19 cellular contexts compared by ENCODE assay signal in genomic region chr15:36108539-36108938, GRCh38.
DNase-seq lines count a peak whose midpoint lies in the region; ATAC-seq and TF ChIP-seq lines count a peak whose summit lies in the region.
"Had no signal": no experiment of that assay in that cellular context is flagged by ENCODE, and none has a peak within 500 bp of the region (broad histone marks: within the 10 kb centered on the region; RNA-seq: fewer than 3 reads in every experiment).

No MANE protein-coding gene starts in this region.

- WGBS in body of pancreas, 2 donors: 64 to 76% methylated on average over 2 of the region's 2 CpGs

- no peak for TF ChIP-seq POLR2A in body of pancreas (IDR thresholded peaks at IDR 0.05)

- H3K27ac ChIP-seq in coronary artery (peak overlapping the region in 1 of 2 donors; percentile 30), body of pancreas (no peak overlapping the region)
- H3K27ac ChIP-seq: GM23248 had no signal

- H3K4me3 ChIP-seq in coronary artery: peak overlapping the region; percentile 50
- H3K4me3 ChIP-seq in body of pancreas: no peak overlapping the region
- H3K4me3 ChIP-seq: GM23248, K562 had no signal

- H3K36me3 ChIP-seq in body of pancreas (replicated peaks in 1 of 2; ENCODE audit: insufficient read depth in 1 of 2, low read depth in 2 of 2): no peaks in the 10 kb centered on the region
- H3K36me3 ChIP-seq: BE2C had no signal

- intact Hi-C loops in body of pancreas (cut with DNase I): no loop called here

- DNase-seq in D341Med (ENCODE audit: low spot score) (peak; percentile 18), G401 (ENCODE audit: low spot score) (peak; percentile 60), NCI-H69 (lab: John Stamatoyannopoulos, UW) (peak; percentile 63), coronary artery (ENCODE audit: low spot score) (no peak), body of pancreas (no peak), T1000 (lab: John Stamatoyannopoulos, UW) (no peak)
- DNase-seq in activated effector memory CD4-positive, alpha-beta T cell treated with anti-CD3 and anti-CD28 coated beads, Interleukin-2, amount 50 U/mL, for 16 hours: no peak
- DNase-seq: ACHN; BE2C; CD4-positive, CD25-positive, alpha-beta regulatory T cell; CD8-positive, alpha-beta memory T cell; COR-L47; DMS53; DND-41; EL; GM23248; HCEC 1CT; IMR-90 had no signal

- no peak for ATAC-seq in body of pancreas
- ATAC-seq: K562 had no signal

- no peaks in the 10 kb centered on the region for H3K9me3 ChIP-seq in body of pancreas
- H3K9me3 ChIP-seq: BE2C had no signal

- in situ Hi-C loops in G401 (cut with HindIII; ENCODE audit: low sequenced_read_pairs): no loop called here

- TF ChIP-seq CTCF in coronary artery (IDR thresholded peaks at IDR 0.05): no peak
- no peak for TF ChIP-seq CTCF in body of pancreas (IDR thresholded peaks at IDR 0.05)

- no peaks in the 10 kb centered on the region for H3K27me3 ChIP-seq in body of pancreas
- H3K27me3 ChIP-seq: BE2C had no signal

- no peaks in the 10 kb centered on the region for H3K4me1 ChIP-seq in body of pancreas
- H3K4me1 ChIP-seq: BE2C had no signal

Comparison
In these comparisons a context has a peak if more than half of its experiments do, and no peak if none do; other contexts are left out.
1. DNase-seq: peak in D341Med (single experiment), G401 (single experiment) and NCI-H69 (single experiment); none in coronary artery (single experiment), activated effector memory CD4-positive, alpha-beta T cell treated with anti-CD3 and anti-CD28 coated beads, Interleukin-2, amount 50 U/mL, for 16 hours (single experiment), body of pancreas (0 of 4) and T1000 (single experiment).